In the genomic region with DNA sequence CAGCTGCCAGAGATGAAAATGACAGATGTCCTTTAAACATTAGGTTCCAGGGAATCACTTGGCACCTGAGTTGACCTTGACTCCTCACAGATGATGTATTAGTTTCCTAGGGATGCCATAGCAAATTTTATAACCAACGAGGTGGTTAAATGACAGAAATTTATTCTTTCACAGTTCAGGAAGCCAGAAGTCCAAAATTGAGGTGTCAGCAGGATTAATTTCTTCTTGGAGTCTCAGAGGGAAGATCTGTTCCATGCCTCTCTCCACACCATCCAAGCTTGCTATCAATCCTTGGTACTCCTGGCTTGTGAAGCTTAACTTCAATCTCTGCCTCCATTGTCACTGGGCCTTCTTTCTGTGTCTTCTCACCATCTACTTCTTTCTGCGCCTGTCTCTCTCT, we compare ENCODE assay signal across 1 cellular context.
TF ChIP-seq lines count a peak whose summit lies in the region.

No MANE protein-coding gene starts in this region.

TF ChIP-seq in K562, 482 proteins besides CTCF, POLR2A, EP300 and RAD21 (continued from another document):
- TF ChIP-seq CSDE1 (IDR thresholded peaks at IDR 0.05) (no peak), MAFF (IDR thresholded peaks at IDR 0.05; ENCODE audit: low read length) (peak; percentile 14; the same call in 1 of the 2 replicates), TAL1 (IDR thresholded peaks at IDR 0.05) (no peak), ZSCAN32 (CRISPR knock-in tag; IDR thresholded peaks at IDR 0.05) (no peak), ZNF316 (IDR thresholded peaks at IDR 0.05) (peak; percentile 74), NR1H2 (CRISPR knock-in tag; IDR thresholded peaks at IDR 0.05) (no peak)
- TF ChIP-seq, protein P1, sequence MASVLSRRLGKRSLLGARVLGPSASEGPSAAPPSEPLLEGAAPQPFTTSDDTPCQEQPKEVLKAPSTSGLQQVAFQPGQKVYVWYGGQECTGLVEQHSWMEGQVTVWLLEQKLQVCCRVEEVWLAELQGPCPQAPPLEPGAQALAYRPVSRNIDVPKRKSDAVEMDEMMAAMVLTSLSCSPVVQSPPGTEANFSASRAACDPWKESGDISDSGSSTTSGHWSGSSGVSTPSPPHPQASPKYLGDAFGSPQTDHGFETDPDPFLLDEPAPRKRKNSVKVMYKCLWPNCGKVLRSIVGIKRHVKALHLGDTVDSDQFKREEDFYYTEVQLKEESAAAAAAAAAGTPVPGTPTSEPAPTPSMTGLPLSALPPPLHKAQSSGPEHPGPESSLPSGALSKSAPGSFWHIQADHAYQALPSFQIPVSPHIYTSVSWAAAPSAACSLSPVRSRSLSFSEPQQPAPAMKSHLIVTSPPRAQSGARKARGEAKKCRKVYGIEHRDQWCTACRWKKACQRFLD (CRISPR knock-in tag; IDR thresholded peaks at IDR 0.05), result no peak
- TF ChIP-seq, protein P2, sequence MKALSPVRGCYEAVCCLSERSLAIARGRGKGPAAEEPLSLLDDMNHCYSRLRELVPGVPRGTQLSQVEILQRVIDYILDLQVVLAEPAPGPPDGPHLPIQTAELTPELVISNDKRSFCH (CRISPR knock-in tag; IDR thresholded peaks at IDR 0.05), result no peak
- TF ChIP-seq, protein P2 (tag; IDR thresholded peaks at IDR 0.05), result peak; percentile 1; the same call in 1 of the 2 replicates
- TF ChIP-seq, protein P3, sequence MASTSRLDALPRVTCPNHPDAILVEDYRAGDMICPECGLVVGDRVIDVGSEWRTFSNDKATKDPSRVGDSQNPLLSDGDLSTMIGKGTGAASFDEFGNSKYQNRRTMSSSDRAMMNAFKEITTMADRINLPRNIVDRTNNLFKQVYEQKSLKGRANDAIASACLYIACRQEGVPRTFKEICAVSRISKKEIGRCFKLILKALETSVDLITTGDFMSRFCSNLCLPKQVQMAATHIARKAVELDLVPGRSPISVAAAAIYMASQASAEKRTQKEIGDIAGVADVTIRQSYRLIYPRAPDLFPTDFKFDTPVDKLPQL (IDR thresholded peaks at IDR 0.05; ENCODE audit: extremely low read depth, insufficient read length), result no peak
- TF ChIP-seq, protein P4, sequence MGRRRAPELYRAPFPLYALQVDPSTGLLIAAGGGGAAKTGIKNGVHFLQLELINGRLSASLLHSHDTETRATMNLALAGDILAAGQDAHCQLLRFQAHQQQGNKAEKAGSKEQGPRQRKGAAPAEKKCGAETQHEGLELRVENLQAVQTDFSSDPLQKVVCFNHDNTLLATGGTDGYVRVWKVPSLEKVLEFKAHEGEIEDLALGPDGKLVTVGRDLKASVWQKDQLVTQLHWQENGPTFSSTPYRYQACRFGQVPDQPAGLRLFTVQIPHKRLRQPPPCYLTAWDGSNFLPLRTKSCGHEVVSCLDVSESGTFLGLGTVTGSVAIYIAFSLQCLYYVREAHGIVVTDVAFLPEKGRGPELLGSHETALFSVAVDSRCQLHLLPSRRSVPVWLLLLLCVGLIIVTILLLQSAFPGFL (CRISPR knock-in tag; IDR thresholded peaks at IDR 0.05), result no peak
- TF ChIP-seq, protein P5, sequence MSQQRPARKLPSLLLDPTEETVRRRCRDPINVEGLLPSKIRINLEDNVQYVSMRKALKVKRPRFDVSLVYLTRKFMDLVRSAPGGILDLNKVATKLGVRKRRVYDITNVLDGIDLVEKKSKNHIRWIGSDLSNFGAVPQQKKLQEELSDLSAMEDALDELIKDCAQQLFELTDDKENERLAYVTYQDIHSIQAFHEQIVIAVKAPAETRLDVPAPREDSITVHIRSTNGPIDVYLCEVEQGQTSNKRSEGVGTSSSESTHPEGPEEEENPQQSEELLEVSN (IDR thresholded peaks at IDR 0.05; ENCODE audit: borderline replicate concordance in 1 of 2, extremely low read depth in 1 of 2, insufficient read depth in 1 of 2, insufficient read length in 1 of 2, low read depth in 1 of 2, low read length in 1 of 2, poor library complexity in 1 of 2, severe bottlenecking in 1 of 2), result no peak
TF ChIP-seq in K562: peak in this region for 6.
